ENCODE assay signal across 11 cellular contexts in the genomic region with DNA sequence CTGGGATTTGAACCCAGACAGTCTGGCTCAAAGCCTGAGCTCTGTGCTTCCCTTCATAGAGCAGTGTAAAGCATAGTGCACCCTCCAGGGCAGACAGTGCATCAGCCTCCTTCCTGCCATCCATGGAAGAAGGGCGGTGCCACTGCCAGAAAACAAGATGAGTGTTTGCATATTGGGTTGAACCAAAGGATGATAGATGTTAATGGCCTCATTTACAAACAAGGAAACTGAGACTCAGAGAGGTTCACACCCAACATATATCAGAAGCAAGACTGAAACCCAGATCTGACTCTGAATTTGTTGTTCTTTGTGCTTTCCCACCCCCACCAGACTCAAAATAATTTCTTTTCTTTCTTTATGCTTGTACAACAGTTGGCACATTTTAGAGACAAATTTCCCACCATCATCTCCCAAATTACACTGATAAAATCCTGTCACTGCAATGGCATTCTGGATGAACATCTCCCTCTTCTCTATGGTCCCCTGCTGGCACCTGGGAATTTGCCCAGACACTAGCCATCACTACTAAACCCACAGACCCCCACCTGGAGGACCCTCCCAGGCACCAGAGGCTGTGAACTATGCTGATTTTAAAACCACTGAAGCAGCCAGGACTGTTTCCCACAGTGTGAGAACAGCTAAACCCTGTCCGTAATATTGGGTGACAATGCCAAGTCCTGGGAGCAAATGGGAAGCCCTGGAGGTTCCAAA. TPM values are rescaled to one million over a fixed set of nuclear protein-coding genes. Genes with fewer than 3 reads are reported as not detected.
DNase-seq lines count a peak whose midpoint lies in the region; ATAC-seq and TF ChIP-seq lines count a peak whose summit lies in the region.
"Had no signal": no experiment of that assay in that cellular context is flagged by ENCODE, and none has a peak within 500 bp of the region (broad histone marks: within the 10 kb centered on the region; RNA-seq: fewer than 3 reads in every experiment).

No MANE protein-coding gene starts in this region.

- no peak overlapping the region for H3K9ac ChIP-seq in Loucy (ENCODE audit: low read depth, low read length, poor library complexity, severe bottlenecking)
- H3K9ac ChIP-seq: neural progenitor cell had no signal

- H3K27me3 Mint-ChIP-seq in activated naive CD4-positive, alpha-beta T cell treated with anti-CD3 and anti-CD28 coated beads for 36 hours (ENCODE audit: low read depth): no peaks in the 10 kb centered on the region
- H3K27me3 Mint-ChIP-seq in stimulated activated naive CD8-positive, alpha-beta T cell treated with anti-CD3 and anti-CD28 coated beads, Interleukin-15, Interleukin-2, amounts not matched to agents 100 ng/mL and 50 ng/mL, for 24 hours: no peaks in the 10 kb centered on the region

- H3K79me2 ChIP-seq in Loucy (ENCODE audit: insufficient read depth, low read length): no peaks in the 10 kb centered on the region

- H3K27ac Mint-ChIP-seq in activated naive CD4-positive, alpha-beta T cell treated with anti-CD3 and anti-CD28 coated beads for 36 hours: peak overlapping the region; percentile 42
- peak overlapping the region; percentile 69 for H3K27ac Mint-ChIP-seq in stimulated activated naive CD8-positive, alpha-beta T cell treated with anti-CD3 and anti-CD28 coated beads, Interleukin-15, Interleukin-2, amounts not matched to agents 100 ng/mL and 50 ng/mL, for 24 hours

- intact Hi-C loops in activated naive CD4-positive, alpha-beta T cell treated with anti-CD3 and anti-CD28 coated beads for 36 hours (cut with micrococcal nuclease): loop anchor here (1.0 to 2.0 kb wide), 4 partner anchors 18 to 76 kb away; no protein-coding TSS in a partner anchor

- no peaks in the 10 kb centered on the region for H3K9me3 ChIP-seq in Loucy (ENCODE audit: insufficient read depth, low read depth, low read length)
- H3K9me3 ChIP-seq: body of pancreas had no signal

- peaks cover 11% of the 10 kb centered on the region; the same call in 1 of the 2 replicates for H3K36me3 ChIP-seq in Loucy (ENCODE audit: insufficient read depth, low read length)
- H3K36me3 ChIP-seq: neural progenitor cell had no signal

- H3K27me3 ChIP-seq in Loucy (ENCODE audit: insufficient read depth, low read length, poor library complexity, severe bottlenecking): no peaks in the 10 kb centered on the region
- H3K27me3 ChIP-seq: body of pancreas, neural progenitor cell had no signal

- TF ChIP-seq CTCF in Loucy (conservative IDR thresholded peaks at IDR 0.05; ENCODE audit: low read length): peak; percentile 23; the same call in 1 of the 2 replicates

- no peak overlapping the region for H3K4me3 ChIP-seq in Loucy (ENCODE audit: low read length, poor library complexity, severe bottlenecking)
- H3K4me3 ChIP-seq: body of pancreas, neural progenitor cell had no signal

- H4K20me1 ChIP-seq in Loucy (ENCODE audit: insufficient read depth, low read length, poor library complexity, severe bottlenecking): no peaks in the 10 kb centered on the region

- H3K9me3 Mint-ChIP-seq in activated naive CD4-positive, alpha-beta T cell treated with anti-CD3 and anti-CD28 coated beads for 36 hours: no peaks in the 10 kb centered on the region
- H3K9me3 Mint-ChIP-seq in stimulated activated naive CD8-positive, alpha-beta T cell treated with anti-CD3 and anti-CD28 coated beads, Interleukin-15, Interleukin-2, amounts not matched to agents 100 ng/mL and 50 ng/mL, for 24 hours: no peaks in the 10 kb centered on the region
- H3K9me3 Mint-ChIP-seq: neural progenitor cell had no signal

- ATAC-seq in GM21737 (IDR thresholded peaks at IDR 0.05; ENCODE audit: unreplicated experiment): peak; percentile 52
- ATAC-seq: body of pancreas had no signal

- peaks cover 12% of the 10 kb centered on the region for H3K36me3 Mint-ChIP-seq in activated naive CD4-positive, alpha-beta T cell treated with anti-CD3 and anti-CD28 coated beads for 36 hours (ENCODE audit: low read depth)
- peaks cover 37% of the 10 kb centered on the region for H3K36me3 Mint-ChIP-seq in stimulated activated naive CD8-positive, alpha-beta T cell treated with anti-CD3 and anti-CD28 coated beads, Interleukin-15, Interleukin-2, amounts not matched to agents 100 ng/mL and 50 ng/mL, for 24 hours (ENCODE audit: low read depth)
- H3K36me3 Mint-ChIP-seq: neural progenitor cell had no signal

- H2AFZ ChIP-seq in Loucy (ENCODE audit: low read length): no peak overlapping the region
- H2AFZ ChIP-seq: neural progenitor cell had no signal

- CTCF ChIA-PET in activated naive CD4-positive, alpha-beta T cell treated with anti-CD3 and anti-CD28 coated beads for 36 hours (lab: Charles Lee): interaction anchor here (3.2 to 3.6 kb wide), 2 partner anchors 11 to 76 kb away, joined by 19 to 26 read pairs; no protein-coding TSS in a partner anchor

- peaks cover 22% of the 10 kb centered on the region for H3K4me1 ChIP-seq in Loucy (ENCODE audit: insufficient read depth, low read length, poor library complexity, severe bottlenecking)
- H3K4me1 ChIP-seq: body of pancreas, neural progenitor cell had no signal

- H3K4me1 Mint-ChIP-seq in activated naive CD4-positive, alpha-beta T cell treated with anti-CD3 and anti-CD28 coated beads for 36 hours (ENCODE audit: low read depth): peaks cover 35% of the 10 kb centered on the region
- H3K4me1 Mint-ChIP-seq in stimulated activated naive CD8-positive, alpha-beta T cell treated with anti-CD3 and anti-CD28 coated beads, Interleukin-15, Interleukin-2, amounts not matched to agents 100 ng/mL and 50 ng/mL, for 24 hours (ENCODE audit: low read depth): peaks cover 33% of the 10 kb centered on the region

- no peaks in the 10 kb centered on the region for H3F3A ChIP-seq in Loucy (ENCODE audit: low read depth)

- H3K4me2 ChIP-seq in Loucy (ENCODE audit: low read depth, low read length, poor library complexity, severe bottlenecking): no peak overlapping the region
- H3K4me2 ChIP-seq: neural progenitor cell had no signal

- DNase-seq in activated naive CD4-positive, alpha-beta T cell treated with anti-CD3 and anti-CD28 coated beads for 36 hours: peak; percentile 70
- no peak for DNase-seq in activated naive CD4-positive, alpha-beta T cell (lab: John Stamatoyannopoulos, UW)
- no peak for DNase-seq in stimulated activated CD4-positive, alpha-beta T cell treated with anti-CD3 and anti-CD28 coated beads, Interleukin-12 subunit alpha, Interleukin-12 subunit beta, amount 100 ng/mL, for 4 hours
- DNase-seq in NCI-H446 (lab: John Stamatoyannopoulos, UW) (no peak), NCI-H446 treated with DMSO at 0.1 percent for 48 hours (lab: John Stamatoyannopoulos, UW) (no peak)
- DNase-seq: body of pancreas, NCI-H1436 had no signal

- H3K9me2 ChIP-seq in Loucy (replicated peaks; ENCODE audit: low read depth, low read length): no peaks in the 10 kb centered on the region

- H3K4me3 Mint-ChIP-seq in activated naive CD4-positive, alpha-beta T cell treated with anti-CD3 and anti-CD28 coated beads for 36 hours: no peak overlapping the region
- no peak overlapping the region for H3K4me3 Mint-ChIP-seq in stimulated activated naive CD8-positive, alpha-beta T cell treated with anti-CD3 and anti-CD28 coated beads, Interleukin-15, Interleukin-2, amounts not matched to agents 100 ng/mL and 50 ng/mL, for 24 hours
- H3K4me3 Mint-ChIP-seq: neural progenitor cell had no signal

RNA-seq across cellular contexts. Expression of a gene that starts 45.4 kb away (rescaled TPM):
- 10 to 100 TPM; 24.2 to 28.1 TPM for total RNA-seq in activated naive CD4-positive, alpha-beta T cell treated with anti-CD3 and anti-CD28 coated beads for 36 hours

RNA-seq across cellular contexts. Expression of a gene that starts 46.3 kb away (rescaled TPM):
- total RNA-seq in activated naive CD4-positive, alpha-beta T cell treated with anti-CD3 and anti-CD28 coated beads for 36 hours: 10 to 100 TPM; 27.3 to 27.9 TPM
